In the genomic region with DNA sequence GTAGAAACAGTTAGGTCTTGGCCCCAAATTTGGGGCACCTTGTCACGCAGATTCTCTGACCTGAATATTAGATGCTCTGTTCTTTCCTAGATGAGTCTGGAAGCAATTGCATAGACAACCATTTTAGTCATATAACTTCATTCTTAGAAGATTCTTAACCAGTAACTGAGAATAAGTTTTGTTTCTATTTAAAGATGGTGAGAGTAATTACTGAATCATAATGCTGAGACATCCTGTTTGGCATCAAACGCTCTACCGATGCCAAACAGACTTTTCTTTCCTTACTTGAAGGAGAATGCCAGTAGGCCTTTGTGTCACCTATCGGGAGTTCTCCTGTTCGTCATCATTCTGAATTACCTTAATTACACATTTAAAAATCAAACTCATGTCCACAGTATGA, we compare ENCODE assay signal across 1 cellular context.
TF ChIP-seq lines count a peak whose summit lies in the region.

No MANE protein-coding gene starts in this region.

TF ChIP-seq in SK-N-SH, 30 proteins besides CTCF, POLR2A, EP300 and RAD21 (continued from another document):
- TF ChIP-seq, protein P1, sequence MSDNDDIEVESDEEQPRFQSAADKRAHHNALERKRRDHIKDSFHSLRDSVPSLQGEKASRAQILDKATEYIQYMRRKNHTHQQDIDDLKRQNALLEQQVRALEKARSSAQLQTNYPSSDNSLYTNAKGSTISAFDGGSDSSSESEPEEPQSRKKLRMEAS (IDR thresholded peaks at IDR 0.05; ENCODE audit: low read depth): 0 out of 2 replicates have a peak, but pooled peaks have one; percentile 16
- TF ChIP-seq NFIC (IDR thresholded peaks at IDR 0.05; ENCODE audit: borderline replicate concordance) (peak; percentile 82), GABPA (IDR thresholded peaks at IDR 0.05; ENCODE audit: low read depth) (no peak), JUND (IDR thresholded peaks at IDR 0.05) (peak; percentile 38; the same call in 1 of the 2 replicates), FOSL2 (IDR thresholded peaks at IDR 0.05; ENCODE audit: borderline replicate concordance, low read depth) (peak; percentile 63; the same call in 1 of the 2 replicates), SIN3A (IDR thresholded peaks at IDR 0.05; ENCODE audit: borderline replicate concordance, low read depth, low read length) (no peak), FOXM1 (IDR thresholded peaks at IDR 0.05; ENCODE audit: low read depth) (no peak), RXRA (IDR thresholded peaks at IDR 0.05; ENCODE audit: borderline replicate concordance, low read depth) (peak; percentile 33; the same call in 1 of the 2 replicates), TAF1 (IDR thresholded peaks at IDR 0.05; ENCODE audit: borderline replicate concordance, low read depth, low read length) (no peak), ELF1 (IDR thresholded peaks at IDR 0.05) (no peak), TCF12 (IDR thresholded peaks at IDR 0.05) (peak; percentile 61), YY1 (IDR thresholded peaks at IDR 0.05; ENCODE audit: low read depth) (no peak), GATA2 (CRISPR knock-in tag; IDR thresholded peaks at IDR 0.05) (no peak), MEF2A (IDR thresholded peaks at IDR 0.05; ENCODE audit: borderline replicate concordance, low read depth) (peak; percentile 90)
- TF ChIP-seq, protein P2, sequence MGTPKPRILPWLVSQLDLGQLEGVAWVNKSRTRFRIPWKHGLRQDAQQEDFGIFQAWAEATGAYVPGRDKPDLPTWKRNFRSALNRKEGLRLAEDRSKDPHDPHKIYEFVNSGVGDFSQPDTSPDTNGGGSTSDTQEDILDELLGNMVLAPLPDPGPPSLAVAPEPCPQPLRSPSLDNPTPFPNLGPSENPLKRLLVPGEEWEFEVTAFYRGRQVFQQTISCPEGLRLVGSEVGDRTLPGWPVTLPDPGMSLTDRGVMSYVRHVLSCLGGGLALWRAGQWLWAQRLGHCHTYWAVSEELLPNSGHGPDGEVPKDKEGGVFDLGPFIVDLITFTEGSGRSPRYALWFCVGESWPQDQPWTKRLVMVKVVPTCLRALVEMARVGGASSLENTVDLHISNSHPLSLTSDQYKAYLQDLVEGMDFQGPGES (IDR thresholded peaks at IDR 0.05; ENCODE audit: low read depth, low read length): no peak
- TF ChIP-seq, protein P3, sequence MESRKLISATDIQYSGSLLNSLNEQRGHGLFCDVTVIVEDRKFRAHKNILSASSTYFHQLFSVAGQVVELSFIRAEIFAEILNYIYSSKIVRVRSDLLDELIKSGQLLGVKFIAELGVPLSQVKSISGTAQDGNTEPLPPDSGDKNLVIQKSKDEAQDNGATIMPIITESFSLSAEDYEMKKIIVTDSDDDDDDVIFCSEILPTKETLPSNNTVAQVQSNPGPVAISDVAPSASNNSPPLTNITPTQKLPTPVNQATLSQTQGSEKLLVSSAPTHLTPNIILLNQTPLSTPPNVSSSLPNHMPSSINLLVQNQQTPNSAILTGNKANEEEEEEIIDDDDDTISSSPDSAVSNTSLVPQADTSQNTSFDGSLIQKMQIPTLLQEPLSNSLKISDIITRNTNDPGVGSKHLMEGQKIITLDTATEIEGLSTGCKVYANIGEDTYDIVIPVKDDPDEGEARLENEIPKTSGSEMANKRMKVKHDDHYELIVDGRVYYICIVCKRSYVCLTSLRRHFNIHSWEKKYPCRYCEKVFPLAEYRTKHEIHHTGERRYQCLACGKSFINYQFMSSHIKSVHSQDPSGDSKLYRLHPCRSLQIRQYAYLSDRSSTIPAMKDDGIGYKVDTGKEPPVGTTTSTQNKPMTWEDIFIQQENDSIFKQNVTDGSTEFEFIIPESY (IDR thresholded peaks at IDR 0.05; ENCODE audit: borderline replicate concordance, low read depth): no peak
- TF ChIP-seq, protein P4, sequence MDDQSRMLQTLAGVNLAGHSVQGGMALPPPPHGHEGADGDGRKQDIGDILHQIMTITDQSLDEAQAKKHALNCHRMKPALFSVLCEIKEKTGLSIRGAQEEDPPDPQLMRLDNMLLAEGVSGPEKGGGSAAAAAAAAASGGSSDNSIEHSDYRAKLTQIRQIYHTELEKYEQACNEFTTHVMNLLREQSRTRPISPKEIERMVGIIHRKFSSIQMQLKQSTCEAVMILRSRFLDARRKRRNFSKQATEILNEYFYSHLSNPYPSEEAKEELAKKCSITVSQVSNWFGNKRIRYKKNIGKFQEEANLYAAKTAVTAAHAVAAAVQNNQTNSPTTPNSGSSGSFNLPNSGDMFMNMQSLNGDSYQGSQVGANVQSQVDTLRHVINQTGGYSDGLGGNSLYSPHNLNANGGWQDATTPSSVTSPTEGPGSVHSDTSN (IDR thresholded peaks at IDR 0.05): peak; percentile 37; the same call in 1 of the 2 replicates
